Comparison of ENCODE assay signal across 8 cellular contexts in genomic region chr5:50665761-50666202, GRCh38. TPM values are rescaled to one million over a fixed set of nuclear protein-coding genes. Genes with fewer than 3 reads are reported as not detected.
DNase-seq lines count a peak whose midpoint lies in the region; ATAC-seq and TF ChIP-seq lines count a peak whose summit lies in the region.
"Not testable (repeated sequence)": the region's sequence is repeated elsewhere in the genome, so short reads cannot be mapped to it uniquely, and the experiment has no call there.

No MANE protein-coding gene starts in this region.

- H2AFZ ChIP-seq in KMS-11 (ENCODE audit: low read depth) (peak overlapping the region; percentile 72; the same call in 1 of the 2 replicates), osteoblast (ENCODE audit: low read length) (peak overlapping the region; percentile 80)

- not testable (repeated sequence) for H3K9me3 Mint-ChIP-seq in Caco-2 (ENCODE audit: unreplicated experiment); activated T-helper 1 cell treated with anti-CD3 and anti-CD28 coated beads, Interleukin-12 subunit alpha, Interleukin-12 subunit beta, Interleukin-2, Interleukin-4 antibody, amounts not matched to agents 30 ng/mL and 10 ng/mL and 1 ng/mL, durations not matched to agents 14 hours and 24 hours and 36 hours; dendritic cell treated with granulocyte-macrophage colony-stimulating factor and Interleukin-4, amounts not matched to agents 40 ng/mL and 50 ng/mL, for 4 days; stimulated activated naive CD8-positive, alpha-beta T cell treated with anti-CD3 and anti-CD28 coated beads, Interleukin-15, amount 100 ng/mL, for 72 hours

- H3K4me3 Mint-ChIP-seq in Caco-2 (ENCODE audit: unreplicated experiment): peak overlapping the region; percentile 91
- H3K4me3 Mint-ChIP-seq in activated T-helper 1 cell treated with anti-CD3 and anti-CD28 coated beads, Interleukin-12 subunit alpha, Interleukin-12 subunit beta, Interleukin-2, Interleukin-4 antibody, amounts not matched to agents 30 ng/mL and 10 ng/mL and 1 ng/mL, durations not matched to agents 14 hours and 24 hours and 36 hours: peak overlapping the region; percentile 97
- H3K4me3 Mint-ChIP-seq in dendritic cell treated with granulocyte-macrophage colony-stimulating factor and Interleukin-4, amounts not matched to agents 40 ng/mL and 50 ng/mL, for 4 days: peak overlapping the region; percentile 94
- H3K4me3 Mint-ChIP-seq in stimulated activated naive CD8-positive, alpha-beta T cell treated with anti-CD3 and anti-CD28 coated beads, Interleukin-15, amount 100 ng/mL, for 72 hours: peak overlapping the region; percentile 93 to 94

- H3K4me3 ChIP-seq in Caco-2 (ENCODE audit: low read depth, low read length); KMS-11 (IDR thresholded peaks at IDR 0.05; ENCODE audit: insufficient read depth, low read depth, low read length): not testable (repeated sequence)
- H3K4me3 ChIP-seq in iPS-18a (ENCODE audit: low read length) (peak overlapping the region; percentile 59), osteoblast (ENCODE audit: insufficient read depth, low read length) (peak overlapping the region; percentile 90)

- not testable (repeated sequence) for H3K27ac Mint-ChIP-seq in Caco-2 (ENCODE audit: unreplicated experiment)
- peak overlapping the region; percentile 99 for H3K27ac Mint-ChIP-seq in activated T-helper 1 cell treated with anti-CD3 and anti-CD28 coated beads, Interleukin-12 subunit alpha, Interleukin-12 subunit beta, Interleukin-2, Interleukin-4 antibody, amounts not matched to agents 30 ng/mL and 10 ng/mL and 1 ng/mL, durations not matched to agents 14 hours and 24 hours and 36 hours
- H3K27ac Mint-ChIP-seq in dendritic cell treated with granulocyte-macrophage colony-stimulating factor and Interleukin-4, amounts not matched to agents 40 ng/mL and 50 ng/mL, for 4 days: peak overlapping the region; percentile 95
- peak overlapping the region; percentile 99 to 100 for H3K27ac Mint-ChIP-seq in stimulated activated naive CD8-positive, alpha-beta T cell treated with anti-CD3 and anti-CD28 coated beads, Interleukin-15, amount 100 ng/mL, for 72 hours

- H3K79me2 ChIP-seq in KMS-11 (ENCODE audit: insufficient read depth, low read depth): peaks cover 24% of the 10 kb centered on the region
- peaks cover 13% of the 10 kb centered on the region for H3K79me2 ChIP-seq in osteoblast (ENCODE audit: insufficient read depth, low read length)

- ATAC-seq in stimulated activated naive CD8-positive, alpha-beta T cell treated with anti-CD3 and anti-CD28 coated beads, Interleukin-15, amount 100 ng/mL, for 72 hours: not testable (repeated sequence)

- H3K4me2 ChIP-seq in KMS-11 (peak overlapping the region; percentile 85), osteoblast (ENCODE audit: insufficient read depth, low read length) (peak overlapping the region; percentile 88)

- CTCF ChIA-PET in Caco-2 (lab: Charles Lee): not testable (repeated sequence)

- DNase-seq in Caco-2; osteoblast (ENCODE audit: insufficient read length, low spot score, missing footprints): not testable (repeated sequence)
- peak; percentile 16 for DNase-seq in T follicular helper cell (ENCODE audit: low read depth)
- DNase-seq in activated T-helper 1 cell treated with anti-CD3 and anti-CD28 coated beads, Interleukin-12 subunit alpha, Interleukin-12 subunit beta, Interleukin-2, Interleukin-4 antibody, amounts not matched to agents 30 ng/mL and 10 ng/mL and 1 ng/mL, durations not matched to agents 14 hours and 24 hours and 36 hours (ENCODE audit: low spot score): peak; percentile 29
- DNase-seq in stimulated activated naive CD8-positive, alpha-beta T cell treated with anti-CD3 and anti-CD28 coated beads, Interleukin-15, amount 100 ng/mL, for 72 hours: peak; percentile 34 to 43

- peaks cover 18% of the 10 kb centered on the region for H3K27me3 Mint-ChIP-seq in Caco-2 (ENCODE audit: insufficient read depth, unreplicated experiment)
- not testable (repeated sequence) for H3K27me3 Mint-ChIP-seq in activated T-helper 1 cell treated with anti-CD3 and anti-CD28 coated beads, Interleukin-12 subunit alpha, Interleukin-12 subunit beta, Interleukin-2, Interleukin-4 antibody, amounts not matched to agents 30 ng/mL and 10 ng/mL and 1 ng/mL, durations not matched to agents 14 hours and 24 hours and 36 hours (ENCODE audit: insufficient read depth); dendritic cell treated with granulocyte-macrophage colony-stimulating factor and Interleukin-4, amounts not matched to agents 40 ng/mL and 50 ng/mL, for 4 days; stimulated activated naive CD8-positive, alpha-beta T cell treated with anti-CD3 and anti-CD28 coated beads, Interleukin-15, amount 100 ng/mL, for 72 hours

- H3K27ac ChIP-seq in KMS-11: peak overlapping the region; percentile 87
- H3K27ac ChIP-seq in iPS-18a (ENCODE audit: low read length); osteoblast (ENCODE audit: low read depth, low read length): not testable (repeated sequence)

- not testable (repeated sequence) for BruUV-seq in Caco-2 (replicated peaks; lab: Mats Ljungman, UMichigan)

- H3K9ac ChIP-seq in KMS-11 (peak overlapping the region; percentile 96; the same call in 1 of the 2 replicates), iPS-18a (ENCODE audit: low read length) (peak overlapping the region; percentile 95)

- H3K36me3 Mint-ChIP-seq in Caco-2 (ENCODE audit: insufficient read depth, unreplicated experiment); activated T-helper 1 cell treated with anti-CD3 and anti-CD28 coated beads, Interleukin-12 subunit alpha, Interleukin-12 subunit beta, Interleukin-2, Interleukin-4 antibody, amounts not matched to agents 30 ng/mL and 10 ng/mL and 1 ng/mL, durations not matched to agents 14 hours and 24 hours and 36 hours (ENCODE audit: low read depth): not testable (repeated sequence)
- peaks cover 20% of the 10 kb centered on the region for H3K36me3 Mint-ChIP-seq in dendritic cell treated with granulocyte-macrophage colony-stimulating factor and Interleukin-4, amounts not matched to agents 40 ng/mL and 50 ng/mL, for 4 days (ENCODE audit: low read depth)

- H3K27me3 ChIP-seq in Caco-2 (replicated peaks; ENCODE audit: control insufficient read depth, insufficient read depth, low read length); KMS-11 (ENCODE audit: insufficient read depth, low read depth); osteoblast (ENCODE audit: insufficient read depth, low read length): not testable (repeated sequence)
- peaks cover 15% of the 10 kb centered on the region for H3K27me3 ChIP-seq in iPS-18a (ENCODE audit: control insufficient read depth, insufficient read depth, low read length)

- H4K20me1 ChIP-seq in KMS-11 (ENCODE audit: insufficient read depth); osteoblast (ENCODE audit: insufficient read depth, low read length): not testable (repeated sequence)

- H3K4me1 Mint-ChIP-seq in Caco-2 (ENCODE audit: low read depth, unreplicated experiment): not testable (repeated sequence)
- H3K4me1 Mint-ChIP-seq in activated T-helper 1 cell treated with anti-CD3 and anti-CD28 coated beads, Interleukin-12 subunit alpha, Interleukin-12 subunit beta, Interleukin-2, Interleukin-4 antibody, amounts not matched to agents 30 ng/mL and 10 ng/mL and 1 ng/mL, durations not matched to agents 14 hours and 24 hours and 36 hours (ENCODE audit: low read depth): peaks cover 42% of the 10 kb centered on the region
- H3K4me1 Mint-ChIP-seq in dendritic cell treated with granulocyte-macrophage colony-stimulating factor and Interleukin-4, amounts not matched to agents 40 ng/mL and 50 ng/mL, for 4 days (ENCODE audit: low read depth): peaks cover 31% of the 10 kb centered on the region
- H3K4me1 Mint-ChIP-seq in stimulated activated naive CD8-positive, alpha-beta T cell treated with anti-CD3 and anti-CD28 coated beads, Interleukin-15, amount 100 ng/mL, for 72 hours: peaks cover 45% of the 10 kb centered on the region

- H3K36me3 ChIP-seq in Caco-2 (ENCODE audit: control insufficient read depth, insufficient read depth, low read length); KMS-11 (ENCODE audit: insufficient read depth); iPS-18a (ENCODE audit: control insufficient read depth, low read depth, low read length); osteoblast (ENCODE audit: insufficient read depth, low read length): not testable (repeated sequence)

- intact Hi-C loops in Caco-2 (cut with micrococcal nuclease; ENCODE audit: unreplicated experiment): not testable (repeated sequence)
- intact Hi-C loops in activated T-helper 1 cell treated with anti-CD3 and anti-CD28 coated beads, Interleukin-12 subunit alpha, Interleukin-12 subunit beta, Interleukin-2, Interleukin-4 antibody, amounts not matched to agents 30 ng/mL and 10 ng/mL and 1 ng/mL, durations not matched to agents 14 hours and 24 hours and 36 hours (cut with micrococcal nuclease): loop anchor here (2.0 kb wide), 2 partner anchors 101 to 225 kb away; partner anchors contain the start of gene EMB
- intact Hi-C loops in dendritic cell treated with granulocyte-macrophage colony-stimulating factor and Interleukin-4, amounts not matched to agents 40 ng/mL and 50 ng/mL, for 4 days (cut with micrococcal nuclease): loop anchor here (5.0 to 10.0 kb wide), 4 partner anchors 51 to 223 kb away; partner anchors contain the start of gene EMB

- H3K4me1 ChIP-seq in Caco-2; iPS-18a (ENCODE audit: control insufficient read depth, low read depth, low read length); osteoblast (ENCODE audit: insufficient read depth, low read length): not testable (repeated sequence)
- H3K4me1 ChIP-seq in KMS-11 (ENCODE audit: low read depth, poor library complexity, severe bottlenecking): peaks cover 29% of the 10 kb centered on the region

- not testable (repeated sequence) for H3K9me3 ChIP-seq in Caco-2; iPS-18a (ENCODE audit: control insufficient read depth, low read depth, low read length); osteoblast (ENCODE audit: low read depth, low read length)

- POLR2A ChIA-PET in Caco-2 (lab: Charles Lee): not testable (repeated sequence)

- TF ChIP-seq CTCF in Caco-2 (IDR thresholded peaks at IDR 0.05; ENCODE audit: insufficient read depth in 1 of 2, low read depth in 1 of 2, low read length in 1 of 2, severe bottlenecking in 1 of 2, unreplicated experiment in 1 of 2); KMS-11 (conservative IDR thresholded peaks at IDR 0.05; ENCODE audit: low read depth, low read length); osteoblast (IDR thresholded peaks at IDR 0.05; ENCODE audit: extremely low read depth, low read depth, low read length): not testable (repeated sequence)

RNA-seq across cellular contexts. Expression of gene PARP8, which starts 0.7 kb away (rescaled TPM):
- total RNA-seq in Caco-2 (2022) (0.79 and 0.97 TPM in 2 replicates), osteoblast (22.1 and 30.8 TPM in 2 replicates)
- 22.9 and 23.0 TPM in 2 replicates for total RNA-seq in activated T-helper 1 cell treated with anti-CD3 and anti-CD28 coated beads, Interleukin-12 subunit alpha, Interleukin-12 subunit beta, Interleukin-2, Interleukin-4 antibody, amounts not matched to agents 30 ng/mL and 10 ng/mL and 1 ng/mL, durations not matched to agents 14 hours and 24 hours and 36 hours

Comparison
In these comparisons a context has a peak if more than half of its experiments do, and no peak if none do; other contexts are left out.
1. RNA of gene PARP8, which starts 0.7 kb away (total RNA-seq): 22.1 to 30.8 TPM in osteoblast and 22.9 to 23.0 TPM in activated T-helper 1 cell treated with anti-CD3 and anti-CD28 coated beads, Interleukin-12 subunit alpha, Interleukin-12 subunit beta, Interleukin-2, Interleukin-4 antibody, amounts not matched to agents 30 ng/mL and 10 ng/mL and 1 ng/mL, durations not matched to agents 14 hours and 24 hours and 36 hours; 0.79 to 0.97 TPM in Caco-2; every median in the first group is over 10 times any median in the second.
2. Peak in every context shown above with its lines, with median percentiles within 50 percentile points of each other: H3K4me3 Mint-ChIP-seq.